8 cellular contexts compared by ENCODE assay signal in the genomic region with DNA sequence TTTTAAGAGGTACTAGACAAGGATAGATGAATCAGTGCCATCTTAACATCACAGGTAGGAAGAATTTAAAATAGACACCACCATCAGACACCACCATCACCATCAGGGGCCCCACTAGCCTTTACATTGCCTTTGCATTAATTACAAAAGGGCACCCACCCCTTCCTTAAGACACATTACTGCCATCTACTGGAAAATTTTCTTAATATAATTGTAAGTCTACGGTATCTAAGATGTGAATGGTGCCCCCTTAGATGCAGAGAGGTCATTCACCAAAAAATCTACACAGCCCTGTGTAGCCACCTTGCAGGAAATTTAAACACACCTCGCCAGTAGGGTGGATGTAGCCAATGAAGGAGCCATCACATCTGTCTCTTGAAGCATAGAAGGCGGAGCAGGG.
DNase-seq lines count a peak whose midpoint lies in the region; ATAC-seq and TF ChIP-seq lines count a peak whose summit lies in the region.

No MANE protein-coding gene starts in this region.

- no peak for DNase-seq in AG09309 (ENCODE audit: low read depth)
- no peak for DNase-seq in GM12864 (ENCODE audit: low read depth)
- peak; percentile 64 for DNase-seq in NCI-H69 (lab: John Stamatoyannopoulos, UW)
- peak; percentile 38 to 42 for DNase-seq in erythroblast (lab: John Stamatoyannopoulos, UW)
- no peak for DNase-seq in nephron progenitor cell
- no peak for DNase-seq in NCI-H1105 (lab: John Stamatoyannopoulos, UW)

- H3K4me3 Mint-ChIP-seq in activated T-helper 17 cell treated with anti-CD3 and anti-CD28 coated beads, Interleukin-2, amount 50 U/mL, for 72 hours, result no peak overlapping the region
- no peak overlapping the region for H3K4me3 Mint-ChIP-seq in nephron progenitor cell

- no peaks in the 10 kb centered on the region for H3K27me3 Mint-ChIP-seq in activated T-helper 17 cell treated with anti-CD3 and anti-CD28 coated beads, Interleukin-2, amount 50 U/mL, for 72 hours
- H3K27me3 Mint-ChIP-seq in nephron progenitor cell (ENCODE audit: low read depth, poor library complexity), result peaks cover 9% of the 10 kb centered on the region

- no peaks in the 10 kb centered on the region for H3K9me3 Mint-ChIP-seq in activated T-helper 17 cell treated with anti-CD3 and anti-CD28 coated beads, Interleukin-2, amount 50 U/mL, for 72 hours
- peaks cover 45% of the 10 kb centered on the region for H3K9me3 Mint-ChIP-seq in nephron progenitor cell

- no peaks in the 10 kb centered on the region for H3K36me3 Mint-ChIP-seq in activated T-helper 17 cell treated with anti-CD3 and anti-CD28 coated beads, Interleukin-2, amount 50 U/mL, for 72 hours (ENCODE audit: low read depth)
- H3K36me3 Mint-ChIP-seq in nephron progenitor cell (ENCODE audit: low read depth), result no peaks in the 10 kb centered on the region

- H3K4me1 Mint-ChIP-seq in activated T-helper 17 cell treated with anti-CD3 and anti-CD28 coated beads, Interleukin-2, amount 50 U/mL, for 72 hours, result no peaks in the 10 kb centered on the region
- peaks cover 35% of the 10 kb centered on the region for H3K4me1 Mint-ChIP-seq in nephron progenitor cell

- no peak for ATAC-seq in GM21717 (IDR thresholded peaks at IDR 0.05; ENCODE audit: unreplicated experiment)
- ATAC-seq in activated T-helper 17 cell treated with anti-CD3 and anti-CD28 coated beads, Interleukin-2, amount 50 U/mL, for 72 hours (replicated peaks), result no peak

- H3K27ac Mint-ChIP-seq in activated T-helper 17 cell treated with anti-CD3 and anti-CD28 coated beads, Interleukin-2, amount 50 U/mL, for 72 hours, result no peak overlapping the region
- no peak overlapping the region for H3K27ac Mint-ChIP-seq in nephron progenitor cell

- TF ChIP-seq POLR2A in erythroblast (IDR thresholded peaks at IDR 0.05; ENCODE audit: low read length), result no peak

- TF ChIP-seq CTCF in AG09309 (IDR thresholded peaks at IDR 0.05; ENCODE audit: control insufficient read depth, insufficient read depth, low read depth, low read length, missing control alignments), result peak; percentile 19
- peak; percentile 16 for TF ChIP-seq CTCF in GM12864 (IDR thresholded peaks at IDR 0.05; ENCODE audit: low read depth, low read length, missing control alignments)
- no peak for TF ChIP-seq CTCF in nephron progenitor cell (IDR thresholded peaks at IDR 0.05)

- H3K4me3 ChIP-seq in AG09309 (ENCODE audit: control insufficient read depth, low read depth, low read length), result no peak overlapping the region
- H3K4me3 ChIP-seq in GM12864 (ENCODE audit: low read depth, low read length), result no peak overlapping the region

Comparison
In these comparisons a context has a peak if more than half of its experiments do, and no peak if none do; other contexts are left out.
1. DNase-seq: peak in NCI-H69 (single experiment) and erythroblast (2 of 2); none in AG09309 (single experiment), GM12864 (single experiment), nephron progenitor cell (single experiment) and NCI-H1105 (single experiment).